20 cellular contexts compared by ENCODE assay signal in the genomic region with DNA sequence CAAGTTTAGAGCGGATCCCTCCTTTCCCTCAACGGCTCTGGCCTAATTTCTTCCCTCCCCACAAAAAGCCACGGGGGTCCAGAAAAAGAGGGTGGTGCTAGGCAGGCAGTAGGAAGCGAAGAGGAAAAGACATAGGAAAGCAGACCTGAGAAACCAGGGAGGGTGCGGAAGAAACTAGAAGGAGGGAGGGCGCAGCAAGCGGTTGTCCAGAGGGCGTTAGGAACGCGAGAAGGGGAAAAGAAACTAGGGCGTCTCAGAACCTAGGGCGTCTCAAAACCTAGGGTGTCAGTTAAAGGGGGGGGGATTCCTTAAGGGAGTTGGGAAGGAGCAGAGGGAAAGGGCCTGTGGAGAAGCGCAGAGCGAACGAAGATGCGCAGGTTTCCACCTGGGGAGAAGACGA. TPM values are rescaled to one million over a fixed set of nuclear protein-coding genes. Genes with fewer than 3 reads are reported as not detected.
DNase-seq lines count a peak whose midpoint lies in the region; ATAC-seq and TF ChIP-seq lines count a peak whose summit lies in the region.
"Had no signal": no experiment of that assay in that cellular context is flagged by ENCODE, and none has a peak within 500 bp of the region (broad histone marks: within the 10 kb centered on the region; RNA-seq: fewer than 3 reads in every experiment).

No MANE protein-coding gene starts in this region.

- no CpG with 5 or more reads among the region's 17 CpGs for WGBS in mesendoderm (ENCODE audit: extremely low coverage, insufficient coverage, low lambda C conversion rate)

- DNase-seq in stimulated activated naive CD8-positive, alpha-beta T cell treated with anti-CD3 and anti-CD28 coated beads, Interleukin-15, Interleukin-2, amounts not matched to agents 100 U/mL and 50 U/mL, for 24 hours, result no peak
- DNase-seq in activated naive CD8-positive, alpha-beta T cell treated with anti-CD3 and anti-CD28 coated beads for 36 hours, result no peak
- DNase-seq in mesendoderm (peak; percentile 23), type B pancreatic cell (ENCODE audit: extremely low spot score, unreplicated experiment) (no peak), NCI-H146 treated with DMSO at 0.1 percent for 48 hours (lab: John Stamatoyannopoulos, UW; ENCODE audit: unreplicated experiment) (no peak), dermis blood vessel endothelial cell (no peak)
- DNase-seq: effector memory CD4-positive, alpha-beta T cell; foreskin melanocyte; kidney; NCI-H1048; SHP77 treated with DMSO at 0.1 percent for 48 hours; stimulated activated CD4-positive, alpha-beta T cell treated with anti-CD3 and anti-CD28 coated beads, Interleukin-4, amount 100 ng/mL, for 4 hours; stimulated activated naive CD4-positive, alpha-beta T cell had no signal

- H3K23ac ChIP-seq in mesendoderm (ENCODE audit: low read length), result no peak overlapping the region

- H3K27me3 Mint-ChIP-seq in stimulated activated naive CD8-positive, alpha-beta T cell treated with anti-CD3 and anti-CD28 coated beads, Interleukin-15, Interleukin-2, amounts not matched to agents 100 ng/mL and 50 ng/mL, for 24 hours, result peaks cover 79% of the 10 kb centered on the region
- H3K27me3 Mint-ChIP-seq in activated naive CD8-positive, alpha-beta T cell treated with anti-CD3 and anti-CD28 coated beads for 36 hours, result peaks cover 91% of the 10 kb centered on the region
- H3K27me3 Mint-ChIP-seq in type B pancreatic cell, result peaks cover 88% of the 10 kb centered on the region

- H3K27ac Mint-ChIP-seq in stimulated activated naive CD8-positive, alpha-beta T cell treated with anti-CD3 and anti-CD28 coated beads, Interleukin-15, Interleukin-2, amounts not matched to agents 100 ng/mL and 50 ng/mL, for 24 hours, result peak overlapping the region; percentile 63
- no peak overlapping the region for H3K27ac Mint-ChIP-seq in activated naive CD8-positive, alpha-beta T cell treated with anti-CD3 and anti-CD28 coated beads for 36 hours
- peak overlapping the region; percentile 25 for H3K27ac Mint-ChIP-seq in type B pancreatic cell

- ATAC-seq in stimulated activated naive CD8-positive, alpha-beta T cell treated with anti-CD3 and anti-CD28 coated beads, Interleukin-15, Interleukin-2, amounts not matched to agents 100 U/mL and 50 U/mL, for 24 hours, result no peak
- ATAC-seq in HG02642 (IDR thresholded peaks at IDR 0.05; ENCODE audit: poor library complexity, unreplicated experiment), result no peak

- H3K27ac ChIP-seq in mesendoderm (ENCODE audit: low read depth, low read length), result no peak overlapping the region
- H3K27ac ChIP-seq: breast epithelium, right atrium auricular region, VCaP had no signal

- no peak overlapping the region for H2BK5ac ChIP-seq in mesendoderm (ENCODE audit: low read length)

- H3K79me2 ChIP-seq in mesendoderm (ENCODE audit: control insufficient read depth, insufficient read depth, low read length), result no peaks in the 10 kb centered on the region

- no peak overlapping the region for H3K4me2 ChIP-seq in mesendoderm (ENCODE audit: low read length)

- no peaks in the 10 kb centered on the region for H3K9me3 Mint-ChIP-seq in stimulated activated naive CD8-positive, alpha-beta T cell treated with anti-CD3 and anti-CD28 coated beads, Interleukin-15, Interleukin-2, amounts not matched to agents 100 ng/mL and 50 ng/mL, for 24 hours
- H3K9me3 Mint-ChIP-seq in activated naive CD8-positive, alpha-beta T cell treated with anti-CD3 and anti-CD28 coated beads for 36 hours, result no peaks in the 10 kb centered on the region
- H3K9me3 Mint-ChIP-seq in type B pancreatic cell, result no peaks in the 10 kb centered on the region

- H3K27me3 ChIP-seq in mesendoderm (ENCODE audit: insufficient read depth, low read length, poor library complexity), result peaks cover 79% of the 10 kb centered on the region

- H2BK120ac ChIP-seq in mesendoderm (ENCODE audit: low read depth, low read length), result no peak overlapping the region

- H3K4ac ChIP-seq in mesendoderm (ENCODE audit: low read depth, low read length), result no peak overlapping the region

- H3K4me3 ChIP-seq in mesendoderm (ENCODE audit: low read length), result no peak overlapping the region
- H3K4me3 ChIP-seq: right atrium auricular region had no signal

- H2AK5ac ChIP-seq in mesendoderm (ENCODE audit: low read length), result no peak overlapping the region

- no peak overlapping the region for H4K8ac ChIP-seq in mesendoderm (ENCODE audit: low read depth, low read length)

- H2BK15ac ChIP-seq in mesendoderm (replicated peaks; ENCODE audit: low read depth), result no peak overlapping the region

- no peaks in the 10 kb centered on the region for H3K36me3 Mint-ChIP-seq in stimulated activated naive CD8-positive, alpha-beta T cell treated with anti-CD3 and anti-CD28 coated beads, Interleukin-15, Interleukin-2, amounts not matched to agents 100 ng/mL and 50 ng/mL, for 24 hours (ENCODE audit: low read depth)
- H3K36me3 Mint-ChIP-seq in activated naive CD8-positive, alpha-beta T cell treated with anti-CD3 and anti-CD28 coated beads for 36 hours, result no peaks in the 10 kb centered on the region
- no peaks in the 10 kb centered on the region for H3K36me3 Mint-ChIP-seq in type B pancreatic cell

- H3K9ac ChIP-seq in mesendoderm (ENCODE audit: low read length), result no peak overlapping the region

- peak overlapping the region; percentile 51 for H3K4me3 Mint-ChIP-seq in stimulated activated naive CD8-positive, alpha-beta T cell treated with anti-CD3 and anti-CD28 coated beads, Interleukin-15, Interleukin-2, amounts not matched to agents 100 ng/mL and 50 ng/mL, for 24 hours
- peak overlapping the region; percentile 6 for H3K4me3 Mint-ChIP-seq in activated naive CD8-positive, alpha-beta T cell treated with anti-CD3 and anti-CD28 coated beads for 36 hours
- peak overlapping the region; percentile 71 for H3K4me3 Mint-ChIP-seq in type B pancreatic cell

- H3K56ac ChIP-seq in mesendoderm (ENCODE audit: low read length), result no peak overlapping the region

- peaks cover 3% of the 10 kb centered on the region for H3K4me1 ChIP-seq in mesendoderm (ENCODE audit: control insufficient read depth, low read depth, low read length)

- H3K18ac ChIP-seq in mesendoderm (ENCODE audit: low read length), result no peak overlapping the region

- no peak overlapping the region for H4K5ac ChIP-seq in mesendoderm (ENCODE audit: low read length)

- H3K36me3 ChIP-seq in mesendoderm (ENCODE audit: control insufficient read depth, insufficient read depth, low read length), result no peaks in the 10 kb centered on the region
- H3K36me3 ChIP-seq: breast epithelium, right atrium auricular region had no signal

- no peaks in the 10 kb centered on the region for H3K79me1 ChIP-seq in mesendoderm (ENCODE audit: low read length)

- TF ChIP-seq CTCF in type B pancreatic cell (conservative IDR thresholded peaks at IDR 0.05), result no peak

- peaks cover 63% of the 10 kb centered on the region for H3K4me1 Mint-ChIP-seq in stimulated activated naive CD8-positive, alpha-beta T cell treated with anti-CD3 and anti-CD28 coated beads, Interleukin-15, Interleukin-2, amounts not matched to agents 100 ng/mL and 50 ng/mL, for 24 hours (ENCODE audit: low read depth)
- peaks cover 49% of the 10 kb centered on the region for H3K4me1 Mint-ChIP-seq in activated naive CD8-positive, alpha-beta T cell treated with anti-CD3 and anti-CD28 coated beads for 36 hours
- peaks cover 40% of the 10 kb centered on the region for H3K4me1 Mint-ChIP-seq in type B pancreatic cell (ENCODE audit: unreplicated experiment)

RNA-seq across cellular contexts. Expression of gene DMRTA2, which starts 3.0 kb away (rescaled TPM):
- total RNA-seq in activated naive CD8-positive, alpha-beta T cell treated with anti-CD3 and anti-CD28 coated beads for 36 hours, result under 1 TPM in 1 of 2 experiments, not detected in 1; 0.08 TPM
- 0.03 TPM for polyA plus RNA-seq in mesendoderm (2013, experiment 1 of 2)
- 0.04 TPM for polyA plus RNA-seq in mesendoderm (2013, experiment 2 of 2)
- 0.29 and 0.48 TPM in 2 replicates for total RNA-seq in type B pancreatic cell (ENCODE audit: low replicate concordance)
- not detected in 2 replicates for total RNA-seq in dermis blood vessel endothelial cell
- total RNA-seq: kidney, mucosa of gallbladder, right atrium auricular region had no signal
- polyA plus RNA-seq: CD14-positive monocyte had no signal

Comparison
In these comparisons a context has a peak if more than half of its experiments do, and no peak if none do; other contexts are left out.
1. H3K4me3 Mint-ChIP-seq: peak in every context shown above with its lines; median percentile 71 in type B pancreatic cell; 51 in stimulated activated naive CD8-positive, alpha-beta T cell treated with anti-CD3 and anti-CD28 coated beads, Interleukin-15, Interleukin-2, amounts not matched to agents 100 ng/mL and 50 ng/mL, for 24 hours; 6 in activated naive CD8-positive, alpha-beta T cell treated with anti-CD3 and anti-CD28 coated beads for 36 hours.